In the genomic region with DNA sequence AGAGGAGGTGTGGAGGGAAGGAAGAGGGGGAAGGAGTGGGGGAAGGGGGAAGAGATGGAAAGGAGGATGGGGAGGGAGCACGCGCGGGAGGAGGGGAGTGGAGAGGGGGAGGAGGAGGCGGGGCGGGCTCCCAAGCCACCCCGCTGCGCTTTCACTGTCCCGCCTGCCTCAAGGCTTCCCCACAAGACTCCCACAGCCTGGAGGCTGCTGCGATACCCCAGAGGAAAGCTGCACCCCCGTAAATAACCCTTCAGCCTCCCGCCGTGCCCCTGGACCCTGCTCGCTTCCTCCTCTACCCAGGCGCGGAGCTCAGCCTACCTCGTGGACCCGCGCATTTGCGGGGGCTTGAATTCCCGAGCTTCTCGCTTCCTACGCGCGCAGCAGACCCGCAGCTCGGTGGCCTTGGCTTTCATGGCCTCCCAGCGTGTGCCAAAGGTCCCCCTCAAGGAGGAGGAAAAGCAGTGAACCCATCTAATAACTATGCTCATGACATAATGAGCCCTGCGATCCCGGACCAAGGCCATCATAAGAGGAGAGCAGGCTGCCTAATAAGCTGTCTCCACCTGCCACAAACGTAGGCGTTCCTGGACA, we compare ENCODE assay signal across 8 cellular contexts. TPM values are rescaled to one million over a fixed set of nuclear protein-coding genes. Genes with fewer than 3 reads are reported as not detected.
DNase-seq lines count a peak whose midpoint lies in the region; ATAC-seq and TF ChIP-seq lines count a peak whose summit lies in the region.

A gene (minus strand): TSS at position 547 of the 591 bp plus-strand sequence. CDS start 23 bp downstream, at position 524.

- H3K27ac ChIP-seq in SJCRH30 = peak within 1 kb of the TSS; percentile 86

- peaks cover 27% of the 10 kb centered on the region for H3K4me1 ChIP-seq in SJCRH30

- DNase-seq in activated CD8-positive, alpha-beta memory T cell treated with anti-CD3 and anti-CD28 coated beads for 24 hours = peak; percentile 66
- no peak for DNase-seq in activated CD8-positive, alpha-beta memory T cell treated with anti-CD3 and anti-CD28 coated beads, Interleukin-2, amount 50 U/mL, for 48 hours
- peak in 1 of 2 experiments; percentile 37 for DNase-seq in SJCRH30
- peak; percentile 68 for DNase-seq in choroid plexus epithelial cell (ENCODE audit: low read depth)
- DNase-seq in kidney glomerular epithelial cell (lab: John Stamatoyannopoulos, UW) = peak; percentile 26
- peak; percentile 35 for DNase-seq in stimulated activated CD4-positive, alpha-beta T cell treated with anti-CD3 and anti-CD28 coated beads, Interleukin-2, amount 100 ng/mL, for 4 hours (ENCODE audit: low read depth)
- no peak for DNase-seq in dedifferentiated amniotic fluid mesenchymal stem cell (ENCODE audit: extremely low spot score)

- ATAC-seq in HG03039 (IDR thresholded peaks at IDR 0.05; ENCODE audit: unreplicated experiment) = no peak

- no peak for TF ChIP-seq CTCF in choroid plexus epithelial cell (conservative IDR thresholded peaks at IDR 0.05; ENCODE audit: low read depth, low read length)

- H3K36me3 ChIP-seq in SJCRH30 = no peaks in the 10 kb centered on the region

- H3K4me3 ChIP-seq in SJCRH30 (peak within 1 kb of the TSS; percentile 33), choroid plexus epithelial cell (ENCODE audit: low read depth, low read length) (peak within 1 kb of the TSS; percentile 68)

- no peaks in the 10 kb centered on the region for H3K9me3 ChIP-seq in SJCRH30 (replicated peaks)

- H3K27me3 ChIP-seq in SJCRH30 = no peaks in the 10 kb centered on the region

RNA-seq across cellular contexts. Expression of the gene that starts here (rescaled TPM):
- total RNA-seq in SJCRH30 (2014; rRNA removed; shearing (Covaris generic)) = 0.15 and 0.16 TPM in 2 replicates

Comparison
In these comparisons a context has a peak if more than half of its experiments do, and no peak if none do; other contexts are left out.
1. DNase-seq: peak in activated CD8-positive, alpha-beta memory T cell treated with anti-CD3 and anti-CD28 coated beads for 24 hours (single experiment), choroid plexus epithelial cell (single experiment), kidney glomerular epithelial cell (single experiment) and stimulated activated CD4-positive, alpha-beta T cell treated with anti-CD3 and anti-CD28 coated beads, Interleukin-2, amount 100 ng/mL, for 4 hours (single experiment); none in activated CD8-positive, alpha-beta memory T cell treated with anti-CD3 and anti-CD28 coated beads, Interleukin-2, amount 50 U/mL, for 48 hours (single experiment) and dedifferentiated amniotic fluid mesenchymal stem cell (single experiment).